Comparison of ENCODE assay signal across 37 cellular contexts in genomic region chr1:63245186-63245585, GRCh38.
"Had no signal": no experiment of that assay in that cellular context is flagged by ENCODE, and none has a peak within 500 bp of the region (broad histone marks: within the 10 kb centered on the region; RNA-seq: fewer than 3 reads in every experiment).

No MANE protein-coding gene starts in this region.

- DNase-seq: activated CD4-positive, alpha-beta memory T cell treated with anti-CD3 and anti-CD28 coated beads for 36 hours; activated CD4-positive, alpha-beta T cell treated with anti-CD3 and anti-CD28 coated beads for 4 hours; activated CD4-positive, alpha-beta T cell treated with anti-CD3 and anti-CD28 coated beads, Interleukin-2, amount 10 ng/mL, durations not matched to agents 24 days and 14 days; activated CD4-positive, alpha-beta T cell treated with anti-CD3 and anti-CD28 coated beads, Interleukin-2, amount 50 U/mL, for 1 hour; activated CD4-positive, alpha-beta T cell treated with anti-CD3 and anti-CD28 coated beads, Interleukin-2, amount 50 U/mL, for 4 hours; activated CD4-positive, CD25-positive, alpha-beta regulatory T cell treated with anti-CD3 and anti-CD28 coated beads, Interleukin-2, amount 50 U/mL, for 72 hours; activated CD8-positive, alpha-beta memory T cell treated with anti-CD3 and anti-CD28 coated beads, Interleukin-2, amount 50 U/mL, for 4 hours; activated CD8-positive, alpha-beta T cell treated with anti-CD3 and anti-CD28 coated beads for 36 hours; activated effector memory CD4-positive, alpha-beta T cell treated with Interleukin-2 at 50 U/mL for 16 hours; activated gamma-delta T cell treated with Interleukin-2 at 50 U/mL for 16 hours; activated naive CD4-positive, alpha-beta T cell; activated naive CD4-positive, alpha-beta T cell treated with anti-CD3 and anti-CD28 coated beads for 36 hours; activated naive CD4-positive, alpha-beta T cell treated with anti-CD3 and anti-CD28 coated beads, Interleukin-2, amount 50 U/mL, for 16 hours; activated naive CD8-positive, alpha-beta T cell treated with anti-CD3 and anti-CD28 coated beads for 36 hours; activated T-cell treated with anti-CD3 and anti-CD28 coated beads for 4 hours; activated T-cell treated with anti-CD3 and anti-CD28 coated beads, Interleukin-2, amount 50 U/mL, for 1 hour; activated T-cell treated with anti-CD3 and anti-CD28 coated beads, Interleukin-2, amount 50 U/mL, for 4 hours; activated T-cell treated with anti-CD3 and anti-CD28 coated beads, Interleukin-2, amount 50 U/mL, for 72 hours; adrenal gland; amniotic stem cell; aorta; body of pancreas; brain microvascular endothelial cell; central memory CD4-positive, alpha-beta T cell; T-helper 1 cell; T-helper 2 cell; T-helper 9 cell had no signal

- H3K4me1 ChIP-seq: adrenal gland, body of pancreas, breast epithelium had no signal

- H3K27me3 Mint-ChIP-seq: activated CD4-positive, alpha-beta memory T cell treated with anti-CD3 and anti-CD28 coated beads for 36 hours; activated CD8-positive, alpha-beta T cell treated with anti-CD3 and anti-CD28 coated beads for 36 hours; activated T-helper 17 cell treated with anti-CD3 and anti-CD28 coated beads, Interleukin-2, amount 50 U/mL, for 72 hours had no signal

- H3K9me3 ChIP-seq: adrenal gland, body of pancreas, breast epithelium had no signal

- H3K27me3 ChIP-seq: adrenal gland, body of pancreas, brain microvascular endothelial cell, breast epithelium had no signal

- H3K4me1 Mint-ChIP-seq: activated CD4-positive, alpha-beta T cell treated with anti-CD3 and anti-CD28 coated beads, Interleukin-2, amount 10 ng/mL, durations not matched to agents 24 days and 14 days; activated naive CD8-positive, alpha-beta T cell treated with anti-CD3 and anti-CD28 coated beads for 36 hours; activated T-helper 17 cell treated with anti-CD3 and anti-CD28 coated beads, Interleukin-2, amount 50 U/mL, for 72 hours; WTC11 had no signal

- H3K27ac ChIP-seq: adrenal gland, body of pancreas, brain microvascular endothelial cell, breast epithelium, VCaP had no signal

- H3K9me3 Mint-ChIP-seq: activated CD4-positive, alpha-beta memory T cell treated with anti-CD3 and anti-CD28 coated beads for 36 hours; activated CD4-positive, alpha-beta T cell treated with anti-CD3 and anti-CD28 coated beads, Interleukin-2, amount 10 ng/mL, durations not matched to agents 24 days and 14 days; activated CD8-positive, alpha-beta T cell treated with anti-CD3 and anti-CD28 coated beads for 36 hours; activated T-helper 1 cell treated with anti-CD3 and anti-CD28 coated beads, Interleukin-12 subunit alpha, Interleukin-12 subunit beta, Interleukin-2, Interleukin-4 antibody, amounts not matched to agents 30 ng/mL and 10 ng/mL and 1 ng/mL, durations not matched to agents 14 hours and 24 hours and 36 hours; activated T-helper 17 cell treated with anti-CD3 and anti-CD28 coated beads, Interleukin-2, amount 50 U/mL, for 72 hours; T-helper 1 cell treated with Interleukin-12 subunit alpha and Interleukin-12 subunit beta and Interleukin-4 antibody, amounts not matched to agents 30 μg/mL and 1 μg/mL, for 36 hours; T-helper 2 cell treated with Interferon-gamma antibody and Interleukin-4, amounts not matched to agents 5 μg/mL and 100 μg/mL, for 36 hours; WTC11 had no signal

- H3K4me3 Mint-ChIP-seq: activated CD4-positive, alpha-beta memory T cell treated with anti-CD3 and anti-CD28 coated beads for 36 hours; activated CD4-positive, alpha-beta T cell treated with anti-CD3 and anti-CD28 coated beads, Interleukin-2, amount 10 ng/mL, durations not matched to agents 24 days and 14 days; activated CD8-positive, alpha-beta T cell treated with anti-CD3 and anti-CD28 coated beads for 36 hours; activated naive CD4-positive, alpha-beta T cell treated with anti-CD3 and anti-CD28 coated beads for 36 hours; activated naive CD8-positive, alpha-beta T cell treated with anti-CD3 and anti-CD28 coated beads for 36 hours; activated T-cell treated with anti-CD3 and anti-CD28 coated beads, Interleukin-2, amount 50 U/mL, for 4 hours; activated T-cell treated with anti-CD3 and anti-CD28 coated beads, Interleukin-2, amount 50 U/mL, for 72 hours; activated T-helper 1 cell treated with anti-CD3 and anti-CD28 coated beads, Interleukin-12 subunit alpha, Interleukin-12 subunit beta, Interleukin-2, Interleukin-4 antibody, amounts not matched to agents 30 ng/mL and 10 ng/mL and 1 ng/mL, durations not matched to agents 14 hours and 24 hours and 36 hours; activated T-helper 17 cell treated with anti-CD3 and anti-CD28 coated beads, Interleukin-2, amount 50 U/mL, for 72 hours; T-helper 1 cell treated with Interleukin-12 subunit alpha and Interleukin-12 subunit beta and Interleukin-4 antibody, amounts not matched to agents 30 μg/mL and 1 μg/mL, for 36 hours; T-helper 2 cell treated with Interferon-gamma antibody and Interleukin-4, amounts not matched to agents 5 μg/mL and 100 μg/mL, for 36 hours; WTC11 had no signal

- H3K4me3 ChIP-seq: adrenal gland, body of pancreas, breast epithelium had no signal

- FAIRE-seq: astrocyte, TTC549 had no signal

- H3K36me3 Mint-ChIP-seq: activated CD4-positive, alpha-beta memory T cell treated with anti-CD3 and anti-CD28 coated beads for 36 hours; activated naive CD4-positive, alpha-beta T cell treated with anti-CD3 and anti-CD28 coated beads, Interleukin-2, amount 50 U/mL, for 72 hours; activated naive CD8-positive, alpha-beta T cell treated with anti-CD3 and anti-CD28 coated beads for 36 hours; WTC11 had no signal

- H3K27ac Mint-ChIP-seq: activated CD4-positive, alpha-beta memory T cell treated with anti-CD3 and anti-CD28 coated beads for 36 hours; activated CD4-positive, alpha-beta T cell treated with anti-CD3 and anti-CD28 coated beads, Interleukin-2, amount 10 ng/mL, durations not matched to agents 24 days and 14 days; activated CD8-positive, alpha-beta T cell treated with anti-CD3 and anti-CD28 coated beads for 36 hours; activated naive CD4-positive, alpha-beta T cell treated with anti-CD3 and anti-CD28 coated beads for 36 hours; activated naive CD4-positive, alpha-beta T cell treated with anti-CD3 and anti-CD28 coated beads, Interleukin-2, amount 50 U/mL, for 72 hours; activated naive CD8-positive, alpha-beta T cell treated with anti-CD3 and anti-CD28 coated beads for 36 hours; activated T-cell treated with anti-CD3 and anti-CD28 coated beads, Interleukin-2, amount 50 U/mL, for 72 hours; activated T-helper 1 cell treated with anti-CD3 and anti-CD28 coated beads, Interleukin-12 subunit alpha, Interleukin-12 subunit beta, Interleukin-2, Interleukin-4 antibody, amounts not matched to agents 30 ng/mL and 10 ng/mL and 1 ng/mL, durations not matched to agents 14 hours and 24 hours and 36 hours; activated T-helper 17 cell treated with anti-CD3 and anti-CD28 coated beads, Interleukin-2, amount 50 U/mL, for 72 hours; T-helper 1 cell treated with Interleukin-12 subunit alpha and Interleukin-12 subunit beta and Interleukin-4 antibody, amounts not matched to agents 30 μg/mL and 1 μg/mL, for 36 hours; T-helper 2 cell treated with Interferon-gamma antibody and Interleukin-4, amounts not matched to agents 5 μg/mL and 100 μg/mL, for 36 hours; WTC11 had no signal

- H3K36me3 ChIP-seq: adrenal gland, brain microvascular endothelial cell, breast epithelium had no signal
